10 cellular contexts compared by ENCODE assay signal in genomic region chr5:102453716-102454115, GRCh38. TPM values are rescaled to one million over a fixed set of nuclear protein-coding genes. Genes with fewer than 3 reads are reported as not detected.
DNase-seq lines count a peak whose midpoint lies in the region; ATAC-seq, FAIRE-seq and TF ChIP-seq lines count a peak whose summit lies in the region.
"Had no signal": no experiment of that assay in that cellular context is flagged by ENCODE, and none has a peak within 500 bp of the region (broad histone marks: within the 10 kb centered on the region; RNA-seq: fewer than 3 reads in every experiment).

No MANE protein-coding gene starts in this region.

- H3K4me3 ChIP-seq in ovary (no peak overlapping the region), pancreas (no peak overlapping the region)

- no peak for TF ChIP-seq EP300 in ovary (IDR thresholded peaks at IDR 0.05)

- intact Hi-C loops in ovary (cut with DNase I) = no loop called here
- intact Hi-C loops in pancreas (cut with DNase I) = no loop called here

- no peak overlapping the region for H3K27ac ChIP-seq in ovary
- H3K27ac ChIP-seq in pancreas = no peak overlapping the region
- H3K27ac ChIP-seq: 22Rv1 had no signal

- ATAC-seq in HG02678 (IDR thresholded peaks at IDR 0.05; ENCODE audit: unreplicated experiment) = peak; percentile 84
- no peak for ATAC-seq in pancreas

- DNase-seq in DMS53 (lab: John Stamatoyannopoulos, UW) (peak; percentile 8), DMS53 treated with DMSO at 0.1 percent for 48 hours (lab: John Stamatoyannopoulos, UW; ENCODE audit: unreplicated experiment) (no peak), M059J (ENCODE audit: low read depth) (peak; percentile 48), myocyte (ENCODE audit: low read depth) (peak; percentile 1), ovary (no peak), pancreas (no peak), germinal center (ENCODE audit: low spot score) (no peak)

- TF ChIP-seq CTCF in ovary (IDR thresholded peaks at IDR 0.05) (no peak), pancreas (IDR thresholded peaks at IDR 0.05) (no peak)

- no peaks in the 10 kb centered on the region for H3K36me3 ChIP-seq in ovary
- no peaks in the 10 kb centered on the region for H3K36me3 ChIP-seq in pancreas

- H3K27me3 ChIP-seq in ovary (no peaks in the 10 kb centered on the region), pancreas (no peaks in the 10 kb centered on the region)

- no peak for TF ChIP-seq POLR2A in ovary (IDR thresholded peaks at IDR 0.05)

- H3K4me1 ChIP-seq in ovary (ENCODE audit: insufficient read depth) (no peaks in the 10 kb centered on the region), pancreas (no peaks in the 10 kb centered on the region)

- FAIRE-seq in pancreas (lab: Jason Lieb, UNC) = no peak

- H3K9me3 ChIP-seq in ovary (no peaks in the 10 kb centered on the region), pancreas (no peaks in the 10 kb centered on the region)

RNA-seq across cellular contexts. Expression of gene SLCO6A1, which starts 45.1 kb away (rescaled TPM):
- not detected in 2 replicates for total RNA-seq in M059J (2014; rRNA removed; shearing (Covaris generic))
- total RNA-seq in myocyte (0.16 TPM in 1 of 2 replicates, not detected in the other), ovary (not detected), pancreas (not detected)
- 0.13 TPM for polyA plus RNA-seq in myocyte (2012)
- polyA plus RNA-seq in ovary (not detected), pancreas (not detected)
- total RNA-seq: kidney epithelial cell had no signal

Comparison
In these comparisons a context has a peak if more than half of its experiments do, and no peak if none do; other contexts are left out.
1. DNase-seq: peak in DMS53 (single experiment), M059J (single experiment) and myocyte (single experiment); none in DMS53 treated with DMSO at 0.1 percent for 48 hours (single experiment), ovary (0 of 5), pancreas (0 of 6) and germinal center (single experiment).